8 cellular contexts compared by ENCODE assay signal in the genomic region with DNA sequence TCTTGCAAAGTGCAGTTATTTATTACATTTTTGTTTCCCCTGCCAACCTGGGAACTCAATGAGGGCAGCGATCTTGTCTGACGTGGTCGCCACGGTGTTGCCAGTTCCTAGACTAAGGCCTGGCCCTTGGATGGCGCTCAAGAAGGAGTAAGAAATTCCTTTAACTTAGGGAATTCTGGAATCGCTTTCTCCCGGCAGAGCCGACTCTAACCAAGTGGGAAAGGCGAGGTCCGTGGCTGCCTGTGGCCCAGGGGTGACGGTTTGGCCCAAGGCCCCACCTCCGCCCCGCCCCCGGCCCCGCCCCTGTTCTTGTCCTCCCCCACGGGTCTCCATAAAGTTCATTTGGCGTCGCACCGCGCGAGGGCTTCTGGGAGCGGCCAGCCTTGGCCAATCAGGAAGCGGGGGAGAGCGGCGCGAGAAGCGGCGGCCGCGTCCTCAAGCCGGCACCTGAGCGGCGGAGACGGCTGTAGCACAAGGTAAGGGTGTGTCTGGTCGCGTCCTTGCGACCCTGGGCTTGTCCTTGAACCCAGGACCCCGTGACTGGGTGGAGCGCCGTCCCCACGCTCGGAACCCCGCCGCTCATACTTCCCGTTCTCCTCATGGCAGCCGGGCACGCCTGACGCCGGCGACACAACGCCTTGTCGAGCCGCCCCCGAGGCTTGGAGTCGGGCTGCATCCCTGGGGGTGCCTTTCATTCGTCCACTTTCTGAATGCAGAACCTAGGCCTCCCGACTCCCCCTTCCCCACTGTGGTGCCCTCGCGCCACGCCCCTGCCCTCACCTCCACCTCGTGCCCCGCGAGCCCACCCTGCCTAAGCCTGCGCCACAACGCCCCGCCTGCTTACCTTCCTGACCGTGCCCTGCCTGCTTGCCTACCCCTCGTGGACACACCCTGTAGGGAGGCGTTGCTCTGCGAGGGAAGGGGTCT. TPM values are rescaled to one million over a fixed set of nuclear protein-coding genes. Genes with fewer than 3 reads are reported as not detected.
A peak's percentile ranks its signal among the peaks of the same experiment; 100 is the strongest.
DNase-seq lines count a peak whose midpoint lies in the region; ATAC-seq and TF ChIP-seq lines count a peak whose summit lies in the region.

A gene (plus strand): TSS at position 394 of the 927 bp plus-strand sequence. CDS start 18,119 bp downstream, outside the sequence.

- ATAC-seq in HG02623 (IDR thresholded peaks at IDR 0.05; ENCODE audit: unreplicated experiment), result peak; percentile 79

- POLR2A ChIA-PET in GM10248 (lab: Yijun Ruan, JAX), result no interaction called here

- no peak for TF ChIP-seq EP300 in ovary (IDR thresholded peaks at IDR 0.05)

- H3K4me1 ChIP-seq in ovary (ENCODE audit: insufficient read depth) (peaks cover 12% of the 10 kb centered on the region), thymus (ENCODE audit: control insufficient read depth, insufficient read depth, low read length) (peaks cover 11% of the 10 kb centered on the region)

- intact Hi-C loops in head of caudate nucleus (cut with DNase I), result no loop called here
- intact Hi-C loops in ovary (cut with DNase I), result no loop called here

- no peak within 1 kb of the TSS for H3K4me3 Mint-ChIP-seq in activated naive CD8-positive, alpha-beta T cell

- peak within 1 kb of the TSS in 1 of 2 donors; percentile 50 for H3K27ac ChIP-seq in ovary
- H3K27ac ChIP-seq in thymus (ENCODE audit: low read depth), result peak within 1 kb of the TSS; percentile 86

- no peak for TF ChIP-seq POLR2A in ovary (IDR thresholded peaks at IDR 0.05)

- peaks cover 24% of the 10 kb centered on the region for H3K4me1 Mint-ChIP-seq in activated naive CD8-positive, alpha-beta T cell (ENCODE audit: low read depth)

- no peaks in the 10 kb centered on the region for H3K36me3 Mint-ChIP-seq in activated naive CD8-positive, alpha-beta T cell

- DNase-seq in GM10248 (ENCODE audit: extremely low spot score), result peak; percentile 95
- DNase-seq in NCI-H1105 treated with DMSO at 0.1 percent for 48 hours (lab: John Stamatoyannopoulos, UW), result peak; percentile 73
- peak; percentile 87 for DNase-seq in SKM-1 treated with dmso at 0.1 percent for 144 hours (lab: John Stamatoyannopoulos, UW; ENCODE audit: unreplicated experiment)
- DNase-seq in head of caudate nucleus, result peak; percentile 83 to 96 (median 91)
- DNase-seq in ovary, result peak; percentile 91 to 94 (median 92)

- H3K9me3 ChIP-seq in ovary (no peaks in the 10 kb centered on the region), thymus (ENCODE audit: control insufficient read depth) (no peaks in the 10 kb centered on the region)

- CTCF ChIA-PET in GM10248 (lab: Yijun Ruan, JAX), result interaction anchor here (1.0 to 4.2 kb wide), 4 partner anchors 10 to 28 kb away, joined by 3 to 15 read pairs (median 4); no protein-coding TSS in a partner anchor

- no peaks in the 10 kb centered on the region for H3K27me3 ChIP-seq in ovary
- H3K27me3 ChIP-seq in thymus (ENCODE audit: control insufficient read depth, insufficient read depth), result no peaks in the 10 kb centered on the region

- H3K9me3 Mint-ChIP-seq in activated naive CD8-positive, alpha-beta T cell (ENCODE audit: low read depth), result no peaks in the 10 kb centered on the region

- H3K27ac Mint-ChIP-seq in activated naive CD8-positive, alpha-beta T cell, result peak within 1 kb of the TSS; percentile 91

- H3K36me3 ChIP-seq in ovary, result no peaks in the 10 kb centered on the region
- H3K36me3 ChIP-seq in thymus (ENCODE audit: control insufficient read depth, insufficient read depth), result peaks cover under 1% of the 10 kb centered on the region

- H3K27me3 Mint-ChIP-seq in activated naive CD8-positive, alpha-beta T cell, result no peaks in the 10 kb centered on the region

- 0 to 1% (median 1%) methylated on average over 59 to 70 of the region's 70 CpGs for WGBS in ovary, 3 donors
- under 1% methylated on average over 70 of the region's 70 CpGs for WGBS in thymus

- TF ChIP-seq CTCF in GM10248 (IDR thresholded peaks at IDR 0.05; ENCODE audit: control extremely low read depth, extremely low read depth, low read depth, missing control alignments), result no peak
- TF ChIP-seq CTCF in ovary (IDR thresholded peaks at IDR 0.05), result no peak

- H3K4me3 ChIP-seq in ovary (peak within 1 kb of the TSS; percentile 75), thymus (ENCODE audit: low read length) (peak within 1 kb of the TSS; percentile 53)

RNA-seq across cellular contexts. Expression of the gene that starts here (rescaled TPM):
- total RNA-seq in ovary, result 10 to 100 TPM; 26.1 to 53.9 (median 42.7) TPM
- 10 to 100 TPM; 24.1 to 43.2 TPM for polyA plus RNA-seq in ovary
- polyA plus RNA-seq in thymus, result 58.3 TPM
